12 cellular contexts compared by ENCODE assay signal in the genomic region with DNA sequence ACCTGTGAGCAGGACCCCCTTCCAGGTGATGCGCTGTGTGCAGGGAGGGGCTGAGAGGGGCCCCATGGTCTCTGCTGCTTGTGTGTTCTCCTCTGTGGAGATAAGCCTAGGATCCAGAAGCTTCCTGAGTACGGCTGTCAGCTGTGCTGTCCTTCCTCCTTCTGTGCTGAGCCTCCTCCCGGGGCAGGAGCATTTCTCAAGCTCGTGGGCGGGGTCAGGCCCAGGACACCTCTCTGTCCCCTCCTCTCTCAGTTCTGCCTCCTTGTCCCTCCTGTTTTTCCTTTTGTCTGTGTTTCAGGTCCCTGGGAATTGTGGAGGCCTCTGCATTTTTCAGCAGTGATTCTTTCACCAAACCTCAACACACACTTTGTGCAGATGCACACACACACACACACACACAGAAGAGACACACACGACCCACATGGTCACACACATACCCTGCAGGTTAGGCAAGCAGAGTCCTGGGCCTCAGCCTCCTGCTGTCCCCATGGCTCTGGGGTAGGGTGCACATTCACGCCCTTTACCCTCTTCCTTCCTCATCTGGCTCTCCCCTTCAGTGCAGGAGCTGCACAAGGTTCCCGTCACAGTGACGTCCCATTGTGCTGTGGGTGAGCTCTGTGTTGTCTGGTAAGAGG. TPM values are rescaled to one million over a fixed set of nuclear protein-coding genes. Genes with fewer than 3 reads are reported as not detected.
"Had no signal": no experiment of that assay in that cellular context is flagged by ENCODE, and none has a peak within 500 bp of the region (broad histone marks: within the 10 kb centered on the region; RNA-seq: fewer than 3 reads in every experiment).

A gene (minus strand): TSS at position 168 of the 635 bp plus-strand sequence. CDS start 102 bp downstream, at position 66.

RNA-seq across cellular contexts. Expression of the gene that starts here (rescaled TPM):
- total RNA-seq: activated B cell treated with CpG ODN at 0.5 μM for 24 hours; activated CD8-positive, alpha-beta T cell treated with anti-CD3 and anti-CD28 coated beads for 36 hours; activated T-cell treated with anti-CD3 and anti-CD28 coated beads, Interleukin-2, amount 50 U/mL, for 4 hours; activated T-helper 2 cell treated with anti-CD3 and anti-CD28 coated beads, Interferon-gamma antibody, Interleukin-2, Interleukin-4, amounts not matched to agents 10 μg/mL and 5 μg/mL and 100 μg/mL, durations not matched to agents 14 hours and 24 hours and 36 hours; dermis microvascular lymphatic vessel endothelial cell; epithelial cell of proximal tubule; left colon; liver; natural killer cell; occipital lobe; transverse colon had no signal
- polyA plus RNA-seq: liver, urinary bladder had no signal
